8 cellular contexts compared by ENCODE assay signal in the genomic region with DNA sequence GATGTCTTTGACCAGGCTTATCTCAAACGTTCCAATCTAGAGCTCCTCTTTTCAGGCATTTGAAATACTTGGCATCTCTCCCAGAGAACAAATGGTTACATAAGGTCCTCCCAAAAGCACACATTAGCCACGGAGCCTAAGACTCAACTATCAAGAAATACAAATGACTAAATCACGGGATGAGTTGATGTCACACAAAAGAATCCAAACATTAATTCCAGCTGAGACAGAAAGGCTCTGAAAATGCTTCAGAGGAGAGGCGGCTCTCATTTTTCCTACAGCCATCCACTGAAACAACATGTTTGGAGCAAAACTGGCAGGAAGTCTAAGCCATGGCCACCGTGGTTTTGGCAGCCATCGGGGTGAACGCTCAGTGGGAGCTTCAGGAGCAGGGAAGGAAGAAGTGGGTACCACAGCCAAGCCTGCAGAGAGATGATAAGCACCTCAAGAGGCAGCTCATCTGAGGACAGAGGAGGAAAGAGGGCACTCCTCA.
DNase-seq lines count a peak whose midpoint lies in the region; ATAC-seq and TF ChIP-seq lines count a peak whose summit lies in the region.

No MANE protein-coding gene starts in this region.

- H3K9ac ChIP-seq in PC-3 (ENCODE audit: low read length): no peak overlapping the region

- H3K27ac ChIP-seq in PC-3 (ENCODE audit: low read length) (no peak overlapping the region), esophagus (ENCODE audit: low read depth in 2 of 2, low read length in 1 of 2) (peak overlapping the region; percentile 79 to 84)

- H3K4me3 ChIP-seq in PC-3 (ENCODE audit: low read length) (no peak overlapping the region), esophagus (ENCODE audit: low read depth in 1 of 2, low read length in 2 of 2) (no peak overlapping the region)

- no peaks in the 10 kb centered on the region for H3K4me1 ChIP-seq in PC-3 (ENCODE audit: insufficient read depth, low read length)
- peaks cover 4% of the 10 kb centered on the region in 2 donors for H3K4me1 ChIP-seq in esophagus (ENCODE audit: control insufficient read depth in 2 of 2, insufficient read depth in 2 of 2, low read length in 1 of 2)

- TF ChIP-seq CTCF in PC-3 (conservative IDR thresholded peaks at IDR 0.05; ENCODE audit: low read depth, low read length) (no peak), omental fat pad (IDR thresholded peaks at IDR 0.05) (no peak)

- POLR2A ChIA-PET in PC-3 (lab: Charles Lee; ENCODE audit: unreplicated experiment): no interaction called here

- no peak overlapping the region for H3K4me2 ChIP-seq in PC-3 (ENCODE audit: low read length)

- H2AFZ ChIP-seq in PC-3 (ENCODE audit: low read length): no peak overlapping the region

- H3K9me2 ChIP-seq in PC-3 (replicated peaks; ENCODE audit: low read length): no peaks in the 10 kb centered on the region

- H3F3A ChIP-seq in PC-3 (ENCODE audit: low read length, unreplicated experiment): no peaks in the 10 kb centered on the region

- H4K20me1 ChIP-seq in PC-3 (ENCODE audit: low read length): no peaks in the 10 kb centered on the region

- intact Hi-C loops in PC-3 (cut with micrococcal nuclease): loop anchor here (5.0 kb wide), 1 partner anchor 218 kb away; no protein-coding TSS in a partner anchor

- H3K9me3 ChIP-seq in PC-3 (ENCODE audit: low read length): no peaks in the 10 kb centered on the region
- no peaks in the 10 kb centered on the region for H3K9me3 ChIP-seq in esophagus (ENCODE audit: control insufficient read depth in 2 of 2, insufficient read depth in 1 of 2, low read depth in 1 of 2, low read length in 1 of 2)

- no peaks in the 10 kb centered on the region for H3K79me2 ChIP-seq in PC-3 (ENCODE audit: low read length)

- H3K27me3 ChIP-seq in PC-3 (ENCODE audit: low read length) (no peaks in the 10 kb centered on the region), esophagus (ENCODE audit: control insufficient read depth in 1 of 2, insufficient read depth in 2 of 2, low read length in 2 of 2) (no peaks in the 10 kb centered on the region)

- DNase-seq in COLO829 (ENCODE audit: low spot score) (peak; percentile 24), PC-3 (peak; percentile 34), omental fat pad (ENCODE audit: low spot score) (no peak), SKM-1 treated with dmso at 0.1 percent for 144 hours (lab: John Stamatoyannopoulos, UW; ENCODE audit: unreplicated experiment) (no peak)
- DNase-seq in activated CD4-positive, CD25-positive, alpha-beta regulatory T cell treated with anti-CD3 and anti-CD28 coated beads, Interleukin-2, amount 50 U/mL, for 72 hours: no peak
- DNase-seq in stimulated activated naive CD4-positive, alpha-beta T cell treated with Interleukin-2 at 50 U/mL for 16 hours (lab: John Stamatoyannopoulos, UW): no peak

- peaks cover 11% of the 10 kb centered on the region; the same call in 1 of the 2 replicates for H3K36me3 ChIP-seq in PC-3 (ENCODE audit: low read depth, low read length)
- peaks cover 14 to 37% of the 10 kb centered on the region in 2 donors for H3K36me3 ChIP-seq in esophagus (ENCODE audit: control insufficient read depth in 2 of 2, insufficient read depth in 2 of 2, low read length in 1 of 2)

- ATAC-seq in PC-3 (peak; percentile 22; the same call in 1 of the 2 replicates), omental fat pad (ENCODE audit: low FRiP score) (peak; percentile 54), HG03025 (IDR thresholded peaks at IDR 0.05; ENCODE audit: low FRiP score, unreplicated experiment) (no peak)

- WGBS in esophagus, 2 donors: 13 to 31% methylated on average over 7 of the region's 7 CpGs

- no TSS peak for BruUV-seq in PC-3 (replicated peaks; lab: Mats Ljungman, UMichigan)

- CTCF ChIA-PET in PC-3 (lab: Charles Lee): interaction anchor here (1.2 kb wide), 1 partner anchor 219 kb away, joined by 4 read pairs; no protein-coding TSS in a partner anchor

Comparison
In these comparisons a context has a peak if more than half of its experiments do, and no peak if none do; other contexts are left out.
1. DNase-seq: peak in COLO829 (single experiment) and PC-3 (single experiment); none in omental fat pad (single experiment), activated CD4-positive, CD25-positive, alpha-beta regulatory T cell treated with anti-CD3 and anti-CD28 coated beads, Interleukin-2, amount 50 U/mL, for 72 hours (single experiment), stimulated activated naive CD4-positive, alpha-beta T cell treated with Interleukin-2 at 50 U/mL for 16 hours (single experiment) and SKM-1 treated with dmso at 0.1 percent for 144 hours (single experiment).